Comparison of ENCODE assay signal across 24 cellular contexts in the genomic region with DNA sequence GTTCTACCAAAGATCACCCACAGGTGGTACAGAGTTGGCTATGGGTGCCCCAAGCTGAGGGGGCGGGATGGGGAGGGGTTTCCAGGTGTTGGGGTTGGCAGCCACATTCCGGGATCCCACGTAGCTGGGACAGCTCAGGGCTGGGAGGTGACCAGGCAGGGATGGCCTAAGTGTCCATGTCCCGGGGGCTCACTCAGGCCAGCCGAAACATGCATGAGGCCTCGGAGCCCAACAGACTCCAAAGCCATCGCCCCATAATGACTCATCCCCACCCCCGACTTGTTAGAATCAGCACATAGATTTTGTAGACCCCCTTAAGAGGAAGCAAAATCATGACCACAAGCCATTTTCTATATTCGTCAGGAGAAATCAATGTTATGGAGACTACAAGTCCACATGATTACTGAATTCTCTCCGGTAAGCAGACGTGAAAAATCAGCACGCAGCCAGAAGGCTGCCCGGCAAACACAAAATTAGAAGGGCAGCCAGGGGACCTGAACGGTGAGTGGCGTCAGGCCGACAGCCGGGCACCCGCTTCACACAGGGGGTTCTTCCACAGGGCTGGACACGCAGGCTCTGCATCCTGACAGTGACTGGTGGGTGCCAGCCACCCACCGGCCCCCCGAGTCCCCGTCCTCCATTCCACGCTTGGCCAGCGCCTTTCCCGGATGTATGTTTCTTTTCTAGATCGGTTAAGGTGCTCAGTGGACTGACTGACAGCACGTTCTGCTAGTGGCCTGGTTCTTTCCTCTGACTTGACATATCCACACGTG.
"Had no signal": no experiment of that assay in that cellular context is flagged by ENCODE, and none has a peak within 500 bp of the region (broad histone marks: within the 10 kb centered on the region; RNA-seq: fewer than 3 reads in every experiment).

No MANE protein-coding gene starts in this region.

- H3K27ac Mint-ChIP-seq: dendritic cell treated with granulocyte-macrophage colony-stimulating factor and Interleukin-4, amounts not matched to agents 40 ng/mL and 50 ng/mL, for 4 days; effector memory CD8-positive, alpha-beta T cell; endodermal cell; mesothelial cell of epicardium had no signal

- H3K4me1 Mint-ChIP-seq: endodermal cell had no signal

- H3K4me1 ChIP-seq: colonic mucosa, left lung, lower lobe of right lung had no signal

- H3K4me3 ChIP-seq: colonic mucosa, esophagus squamous epithelium, gastrocnemius medialis, heart right ventricle, left lung, lower lobe of right lung, mucosa of descending colon had no signal

- H3K27me3 Mint-ChIP-seq: dendritic cell treated with granulocyte-macrophage colony-stimulating factor and Interleukin-4, amounts not matched to agents 40 ng/mL and 50 ng/mL, for 4 days; effector memory CD8-positive, alpha-beta T cell had no signal

- DNase-seq: colonic mucosa; cortex of kidney; effector CD8-positive, alpha-beta T cell; effector memory CD8-positive, alpha-beta T cell; endodermal cell; erythroblast; esophagus squamous epithelium; foreskin fibroblast; foreskin melanocyte; gastrocnemius medialis; glutamatergic neuron; head of caudate nucleus; heart right ventricle; hippocampal formation; left cardiac atrium; left lung; left ventricle myocardium superior; lower lobe of right lung; mesenchymal stem cell; mucosa of descending colon had no signal

- H3K36me3 ChIP-seq: colonic mucosa had no signal

- H3K9me3 ChIP-seq: colonic mucosa, esophagus squamous epithelium, gastrocnemius medialis, heart right ventricle, left lung, lower lobe of right lung, mucosa of descending colon had no signal

- H3K4me3 Mint-ChIP-seq: dendritic cell treated with granulocyte-macrophage colony-stimulating factor and Interleukin-4, amounts not matched to agents 40 ng/mL and 50 ng/mL, for 4 days; effector memory CD8-positive, alpha-beta T cell; endodermal cell; mesothelial cell of epicardium had no signal

- H3K9me3 Mint-ChIP-seq: dendritic cell treated with granulocyte-macrophage colony-stimulating factor and Interleukin-4, amounts not matched to agents 40 ng/mL and 50 ng/mL, for 4 days; effector memory CD8-positive, alpha-beta T cell; endodermal cell; mesothelial cell of epicardium had no signal

- H3K27ac ChIP-seq: colonic mucosa, epithelial cell of prostate, esophagus squamous epithelium, gastrocnemius medialis, heart right ventricle, left lung, lower lobe of right lung had no signal

- ATAC-seq: effector memory CD8-positive, alpha-beta T cell; esophagus mucosa; gastrocnemius medialis; heart right ventricle; left cardiac atrium; left lung; left ventricle myocardium superior; lower lobe of right lung; mucosa of descending colon had no signal

- H3K27me3 ChIP-seq: colonic mucosa, gastrocnemius medialis, heart right ventricle, left lung had no signal
